ENCODE assay signal across 13 cellular contexts in the genomic region with DNA sequence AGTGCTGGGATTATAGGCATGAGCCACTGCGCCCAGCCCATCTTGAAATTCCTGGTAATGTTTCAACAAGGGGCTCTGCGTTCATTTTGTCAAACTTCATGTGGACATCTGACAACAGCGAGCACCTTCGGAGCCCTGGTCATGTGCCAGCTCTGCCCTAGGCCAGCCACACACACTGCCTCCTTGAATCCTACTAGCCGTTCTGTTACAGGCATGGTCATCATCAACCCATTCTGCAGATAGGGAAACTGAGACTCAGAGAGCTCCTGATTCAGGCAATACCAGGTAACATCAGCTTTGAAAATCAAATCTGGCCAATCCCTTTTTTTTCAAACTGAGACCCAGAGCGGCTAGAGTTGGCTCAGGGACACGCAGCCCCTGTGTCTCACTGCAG. TPM values are rescaled to one million over a fixed set of nuclear protein-coding genes. Genes with fewer than 3 reads are reported as not detected.
A peak's percentile ranks its signal among the peaks of the same experiment; 100 is the strongest.
DNase-seq lines count a peak whose midpoint lies in the region; ATAC-seq, FAIRE-seq and TF ChIP-seq lines count a peak whose summit lies in the region.
"Had no signal": no experiment of that assay in that cellular context is flagged by ENCODE, and none has a peak within 500 bp of the region (broad histone marks: within the 10 kb centered on the region; RNA-seq: fewer than 3 reads in every experiment).

No MANE protein-coding gene starts in this region.

- H3K27me3 ChIP-seq in PC-9 (ENCODE audit: insufficient read depth, low read depth) (no peaks in the 10 kb centered on the region), H1 (replicated peaks in 1 of 4; ENCODE audit: control insufficient read depth in 3 of 4, extremely low read depth in 1 of 4, insufficient read depth in 3 of 4, low read length in 3 of 4) (no peaks in the 10 kb centered on the region)
- H3K27me3 ChIP-seq: Peyer's patch had no signal

- H3K9me3 ChIP-seq in PC-9 (ENCODE audit: insufficient read depth, low read depth) (no peaks in the 10 kb centered on the region), H1 (ENCODE audit: insufficient read depth in 2 of 2, low read depth in 1 of 2, low read length in 1 of 2) (no peaks in the 10 kb centered on the region)
- H3K9me3 ChIP-seq: lower lobe of right lung, Peyer's patch had no signal

- H4K20me1 ChIP-seq in PC-9 (ENCODE audit: insufficient read depth), result no peaks in the 10 kb centered on the region
- no peaks in the 10 kb centered on the region for H4K20me1 ChIP-seq in H1 (replicated peaks in 1 of 2; ENCODE audit: control insufficient read depth in 1 of 2, insufficient read depth in 2 of 2, low read length in 2 of 2)

- no peak for FAIRE-seq in H1 (lab: Jason Lieb, UNC)

- H3K4me3 ChIP-seq in PC-9, result no peak overlapping the region
- H3K4me3 ChIP-seq in H1 (ENCODE audit: extremely low read depth in 1 of 4, insufficient read depth in 2 of 4, low read depth in 3 of 4, low read length in 4 of 4), result no peak overlapping the region
- H3K4me3 ChIP-seq: lower lobe of right lung, Peyer's patch had no signal

- H3K36me3 ChIP-seq in PC-9 (ENCODE audit: low read depth), result no peaks in the 10 kb centered on the region
- H3K36me3 ChIP-seq in H1 (ENCODE audit: control insufficient read depth in 2 of 4, insufficient read depth in 4 of 4, low read length in 3 of 4), result no peaks in the 10 kb centered on the region
- H3K36me3 ChIP-seq: lower lobe of right lung, Peyer's patch had no signal

- no peak overlapping the region for H2BK12ac ChIP-seq in H1 (ENCODE audit: low read depth, low read length)

- H3K4ac ChIP-seq in H1 (replicated peaks; ENCODE audit: insufficient read length, low read depth, low read length), result no peak overlapping the region

- H2AK5ac ChIP-seq in H1 (ENCODE audit: low read depth, low read length), result no peak overlapping the region

- H3K4me1 ChIP-seq in PC-9 (replicated peaks; ENCODE audit: insufficient read depth) (peaks cover 58% of the 10 kb centered on the region), H1 (replicated peaks in 1 of 4; ENCODE audit: control insufficient read depth in 3 of 4, insufficient read depth in 4 of 4, low read length in 3 of 4) (peaks cover 0 to 12% (median 10%) of the 10 kb centered on the region in 4 experiments; a peak in 5 of 7 replicates)

- TF ChIP-seq POLR2A in H1 (IDR thresholded peaks at IDR 0.05; ENCODE audit: control extremely low read depth in 1 of 2, low read depth in 2 of 2, low read length in 2 of 2), result no peak

- no peak overlapping the region for H2BK120ac ChIP-seq in H1 (replicated peaks; ENCODE audit: low read depth, low read length)

- peaks cover 20% of the 10 kb centered on the region; the same call in 1 of the 2 replicates for H3F3A ChIP-seq in PC-9 (ENCODE audit: insufficient read depth, low read depth)

- peaks cover 52% of the 10 kb centered on the region for H3K4me1 Mint-ChIP-seq in activated T-cell treated with anti-CD3 and anti-CD28 coated beads, Interleukin-2, amount 50 U/mL, for 72 hours (ENCODE audit: low read depth)
- peaks cover 74% of the 10 kb centered on the region for H3K4me1 Mint-ChIP-seq in stimulated activated memory B cell treated with anti-CD40 and anti-IgM and Interleukin-4, amounts not matched to agents 10 μg/mL and 1 μg/mL and 100 μg/mL, for 72 hours

- H2AFZ ChIP-seq in PC-9 (no peak overlapping the region), H1 (ENCODE audit: low read length) (no peak overlapping the region)

- H4K5ac ChIP-seq in H1 (ENCODE audit: insufficient read length, low read depth, low read length), result no peak overlapping the region

- no peaks in the 10 kb centered on the region for H3K36me3 Mint-ChIP-seq in activated T-cell treated with anti-CD3 and anti-CD28 coated beads, Interleukin-2, amount 50 U/mL, for 72 hours (ENCODE audit: insufficient read depth in 2 of 2)
- no peaks in the 10 kb centered on the region for H3K36me3 Mint-ChIP-seq in stimulated activated memory B cell treated with anti-CD40 and anti-IgM and Interleukin-4, amounts not matched to agents 10 μg/mL and 1 μg/mL and 100 μg/mL, for 72 hours
- H3K36me3 Mint-ChIP-seq: brain had no signal

- no peak overlapping the region for H3K9ac ChIP-seq in H1 (replicated peaks in 1 of 4; ENCODE audit: extremely low read depth in 1 of 4, low read depth in 3 of 4, low read length in 3 of 4)

- H3K27ac Mint-ChIP-seq in activated T-cell treated with anti-CD3 and anti-CD28 coated beads, Interleukin-2, amount 50 U/mL, for 72 hours, result peak overlapping the region; percentile 56
- peak overlapping the region; percentile 81 for H3K27ac Mint-ChIP-seq in stimulated activated memory B cell treated with anti-CD40 and anti-IgM and Interleukin-4, amounts not matched to agents 10 μg/mL and 1 μg/mL and 100 μg/mL, for 72 hours
- H3K27ac Mint-ChIP-seq: brain had no signal

- WGBS in H1 (ENCODE audit: extremely low coverage in 1 of 2, insufficient coverage in 1 of 2, insufficient read length in 1 of 2, insufficient replicate concordance in 2 of 2, low coverage in 1 of 2, low lambda C conversion rate in 2 of 2, missing lambda C conversion rate in 1 of 2), 2 experiments, result 87% methylated on average over 7 of the region's 7 CpGs; no CpG with 5 or more reads in 1 of the 2 experiments

- H3K18ac ChIP-seq in H1 (ENCODE audit: extremely low read depth, low read length), result no peak overlapping the region

- H2BK15ac ChIP-seq in H1 (ENCODE audit: low read length), result no peak overlapping the region

- intact Hi-C loops in PC-9 (cut with micrococcal nuclease; ENCODE audit: unreplicated experiment), result loop anchor here (10.0 kb wide), 1 partner anchor 262 kb away; no protein-coding TSS in a partner anchor

- no peak for DNase-seq in activated T-cell treated with anti-CD3 and anti-CD28 coated beads, Interleukin-2, amount 50 U/mL, for 72 hours
- DNase-seq in activated T-cell treated with anti-CD3 and anti-CD28 coated beads for 4 hours (no peak), PC-9 (no peak), H1 (ENCODE audit: low read depth in 1 of 2, low spot score in 2 of 2) (no peak), dermis blood vessel endothelial cell (no peak)
- DNase-seq in activated effector memory CD4-positive, alpha-beta T cell treated with anti-CD3 and anti-CD28 coated beads, Interleukin-2, amount 50 U/mL, for 16 hours, result no peak
- DNase-seq: DMS79 treated with DMSO at 0.1 percent for 48 hours, NCI-H345 had no signal

- H3K79me2 ChIP-seq in PC-9 (ENCODE audit: low read depth), result no peaks in the 10 kb centered on the region
- no peaks in the 10 kb centered on the region for H3K79me2 ChIP-seq in H1 (ENCODE audit: control insufficient read depth in 1 of 2, insufficient read depth in 2 of 2, low read length in 2 of 2)

- H3K79me1 ChIP-seq in H1 (ENCODE audit: low read depth, low read length), result no peaks in the 10 kb centered on the region

- no peaks in the 10 kb centered on the region for H3K23me2 ChIP-seq in H1 (ENCODE audit: low read depth, low read length)

- no peaks in the 10 kb centered on the region for H3K27me3 Mint-ChIP-seq in activated T-cell treated with anti-CD3 and anti-CD28 coated beads, Interleukin-2, amount 50 U/mL, for 72 hours (ENCODE audit: low read depth)
- no peaks in the 10 kb centered on the region for H3K27me3 Mint-ChIP-seq in stimulated activated memory B cell treated with anti-CD40 and anti-IgM and Interleukin-4, amounts not matched to agents 10 μg/mL and 1 μg/mL and 100 μg/mL, for 72 hours

- TF ChIP-seq EP300 in H1 (IDR thresholded peaks at IDR 0.05; ENCODE audit: borderline replicate concordance in 1 of 2, low read depth in 2 of 2, low read length in 2 of 2), result no peak

- H3K56ac ChIP-seq in H1 (replicated peaks; ENCODE audit: insufficient read length, low read depth, low read length), result no peak overlapping the region

- no peak overlapping the region for H2BK20ac ChIP-seq in H1 (ENCODE audit: low read length)

- ATAC-seq in activated T-cell treated with anti-CD3 and anti-CD28 coated beads, Interleukin-2, amount 50 U/mL, for 72 hours (replicated peaks in 1 of 2), result no peak
- ATAC-seq in stimulated activated memory B cell treated with anti-CD40 and anti-IgM and Interleukin-4, amounts not matched to agents 10 μg/mL and 1 μg/mL and 100 μg/mL, for 72 hours, result no peak
- ATAC-seq in HG02571 (IDR thresholded peaks at IDR 0.05; ENCODE audit: unreplicated experiment), result no peak

- no peak overlapping the region for H4K8ac ChIP-seq in H1 (ENCODE audit: extremely low read depth, insufficient read depth, low read length)

- H3K4me3 Mint-ChIP-seq in activated T-cell treated with anti-CD3 and anti-CD28 coated beads, Interleukin-2, amount 50 U/mL, for 72 hours, result peak overlapping the region; percentile 68 to 72
- H3K4me3 Mint-ChIP-seq in stimulated activated memory B cell treated with anti-CD40 and anti-IgM and Interleukin-4, amounts not matched to agents 10 μg/mL and 1 μg/mL and 100 μg/mL, for 72 hours, result peak overlapping the region; percentile 32
- H3K4me3 Mint-ChIP-seq: brain had no signal

- H2BK5ac ChIP-seq in H1 (ENCODE audit: low read depth, low read length), result no peak overlapping the region

- no peak for TF ChIP-seq RAD21 in H1 (IDR thresholded peaks at IDR 0.05 in 1 of 2, conservative IDR thresholded peaks at IDR 0.05 in 1 of 2; ENCODE audit: low read depth in 2 of 2, low read length in 2 of 2)

- no TSS peak for BruUV-seq in PC-9 (replicated peaks; lab: Mats Ljungman, UMichigan)

- no peak overlapping the region for H3K23ac ChIP-seq in H1 (ENCODE audit: insufficient read length)

- no peak overlapping the region for H3K14ac ChIP-seq in H1 (ENCODE audit: insufficient read length)

- CTCF ChIA-PET in PC-9 (lab: Charles Lee) (no interaction called here), H1 (lab: Charles Lee; ENCODE audit: partially characterized antibody) (interaction anchor here (3.3 kb wide), 1 partner anchor 12 kb away, joined by 12 read pairs; no protein-coding TSS in a partner anchor)

- H3K27ac ChIP-seq in PC-9, result no peak overlapping the region
- no peak overlapping the region for H3K27ac ChIP-seq in H1 (ENCODE audit: low read depth, low read length)
- H3K27ac ChIP-seq: lower lobe of right lung had no signal

- no peak overlapping the region for H4K91ac ChIP-seq in H1 (replicated peaks; ENCODE audit: insufficient read length, low read length)

- no peaks in the 10 kb centered on the region for H3K9me2 ChIP-seq in PC-9 (ENCODE audit: insufficient read depth)

- no peak for TF ChIP-seq CTCF in PC-9 (conservative IDR thresholded peaks at IDR 0.05)
- TF ChIP-seq CTCF in H1 (IDR thresholded peaks at IDR 0.05; ENCODE audit: control extremely low read depth in 1 of 3, insufficient read depth in 1 of 3, low read depth in 1 of 3, low read length in 3 of 3), result no peak

- H3K4me2 ChIP-seq in PC-9, result peak overlapping the region; percentile 30
- H3K4me2 ChIP-seq in H1 (ENCODE audit: insufficient read depth in 1 of 2, low read depth in 2 of 2, low read length in 2 of 2), result no peak overlapping the region

- no peaks in the 10 kb centered on the region for H3K9me3 Mint-ChIP-seq in activated T-cell treated with anti-CD3 and anti-CD28 coated beads, Interleukin-2, amount 50 U/mL, for 72 hours
- H3K9me3 Mint-ChIP-seq in stimulated activated memory B cell treated with anti-CD40 and anti-IgM and Interleukin-4, amounts not matched to agents 10 μg/mL and 1 μg/mL and 100 μg/mL, for 72 hours, result no peaks in the 10 kb centered on the region

- POLR2A ChIA-PET in PC-9 (lab: Charles Lee; ENCODE audit: unreplicated experiment), result no interaction called here
- POLR2A ChIA-PET in H1 (lab: Charles Lee; ENCODE audit: partially characterized antibody), result no interaction called here

RNA-seq across cellular contexts. Expression of a gene that starts 41.3 kb away (rescaled TPM):
- total RNA-seq in activated T-cell treated with anti-CD3 and anti-CD28 coated beads, Interleukin-2, amount 50 U/mL, for 72 hours, result 10 to 100 TPM; 61.4 to 79.8 TPM
- total RNA-seq in PC-9 (2021) (19.3 and 25.6 TPM in 2 replicates), dermis blood vessel endothelial cell (13.8 and 21.6 TPM in 2 replicates)
- 57.7 and 60.1 TPM in 2 replicates for total RNA-seq in H1 (2021; fragmentation: NEBNext Ultra II Directional; extraction: Animal tissue kit (Norgen Biotek cat#: 25700))
- polyA plus RNA-seq in H1 (2011; rRNA removed), result 109 and 131 TPM in 2 replicates
- 71.9 TPM for polyA plus RNA-seq in H1 (2011; cell fraction: cytosol; rRNA removed)
- polyA plus RNA-seq in H1 (2011; cell fraction: nucleus; rRNA removed), result 75.2 TPM
- polyA plus RNA-seq in H1 (2012, experiment 1 of 2), result 32.3 to 58.0 TPM (median 56.1 TPM) in 4 replicates
- polyA plus RNA-seq in H1 (2012, experiment 2 of 2), result 61.6 TPM
- 53.7 TPM for polyA plus RNA-seq in H1 (2013, experiment 1 of 2)
- 52.7 TPM for polyA plus RNA-seq in H1 (2013, experiment 2 of 2)
- 16.3 and 19.0 TPM in 2 replicates for polyA minus RNA-seq in H1 (2011; rRNA and poly(A)+ RNA removed)
- polyA minus RNA-seq in H1 (2011; cell fraction: cytosol; rRNA and poly(A)+ RNA removed), result 49.0 TPM
- polyA minus RNA-seq in H1 (2011; cell fraction: nucleus; rRNA and poly(A)+ RNA removed), result 23.7 TPM
